Comparison of ENCODE assay signal across 40 cellular contexts in genomic region chr3:124441766-124442165, GRCh38.
"Had no signal": no experiment of that assay in that cellular context is flagged by ENCODE, and none has a peak within 500 bp of the region (broad histone marks: within the 10 kb centered on the region; RNA-seq: fewer than 3 reads in every experiment).

No MANE protein-coding gene starts in this region.

- H3K4me3 ChIP-seq: ascending aorta, breast epithelium, Peyer's patch, SJSA1 had no signal

- H3K27me3 ChIP-seq: ascending aorta, breast epithelium, Peyer's patch, SJSA1 had no signal

- H3K9me3 ChIP-seq: ascending aorta, breast epithelium, Peyer's patch, SJSA1, SK-N-SH had no signal

- H3K9me2 ChIP-seq: SK-N-SH had no signal

- H3K36me3 ChIP-seq: breast epithelium, Peyer's patch, SJSA1 had no signal

- H3K4me1 Mint-ChIP-seq: activated B cell treated with CpG ODN at 0.5 μM for 24 hours; activated CD4-positive, alpha-beta memory T cell treated with anti-CD3 and anti-CD28 coated beads, Interleukin-2, amount 10 ng/mL, durations not matched to agents 7 days and 5 days; activated CD8-positive, alpha-beta memory T cell treated with anti-CD3 and anti-CD28 coated beads, Interleukin-2, amount 10 ng/mL, durations not matched to agents 7 days and 5 days; activated naive CD8-positive, alpha-beta T cell treated with anti-CD3 and anti-CD28 coated beads for 36 hours; activated T-helper 17 cell treated with anti-CD3 and anti-CD28 coated beads, Interleukin-2, amount 50 U/mL, for 72 hours; IgD-negative memory B cell had no signal

- ATAC-seq: activated CD8-positive, alpha-beta memory T cell treated with anti-CD3 and anti-CD28 coated beads, Interleukin-2, amount 10 ng/mL, durations not matched to agents 7 days and 5 days; activated T-cell treated with anti-CD3 and anti-CD28 coated beads, Interleukin-2, amount 50 U/mL, for 72 hours; activated T-helper 17 cell treated with anti-CD3 and anti-CD28 coated beads, Interleukin-2, amount 50 U/mL, for 72 hours; PC-3 had no signal

- H3K4me2 ChIP-seq: SK-N-SH had no signal

- H3K27ac Mint-ChIP-seq: activated B cell treated with CpG ODN at 0.5 μM for 24 hours; activated CD4-positive, alpha-beta memory T cell treated with anti-CD3 and anti-CD28 coated beads, Interleukin-2, amount 10 ng/mL, durations not matched to agents 7 days and 5 days; activated CD8-positive, alpha-beta memory T cell treated with anti-CD3 and anti-CD28 coated beads, Interleukin-2, amount 10 ng/mL, durations not matched to agents 7 days and 5 days; activated naive CD8-positive, alpha-beta T cell treated with anti-CD3 and anti-CD28 coated beads for 36 hours; activated T-cell treated with anti-CD3 and anti-CD28 coated beads, Interleukin-2, amount 50 U/mL, for 72 hours; activated T-helper 17 cell treated with anti-CD3 and anti-CD28 coated beads, Interleukin-2, amount 50 U/mL, for 72 hours; IgD-negative memory B cell; T-helper 1 cell treated with Interleukin-12 subunit alpha and Interleukin-12 subunit beta and Interleukin-4 antibody, amounts not matched to agents 30 μg/mL and 1 μg/mL, for 36 hours; T-helper 2 cell treated with Interferon-gamma antibody and Interleukin-4, amounts not matched to agents 5 μg/mL and 100 μg/mL, for 36 hours had no signal

- DNase-seq: activated B cell treated with CpG ODN at 0.5 μM for 24 hours; activated CD4-positive, alpha-beta memory T cell treated with anti-CD3 and anti-CD28 coated beads, Interleukin-2, amount 10 ng/mL, durations not matched to agents 7 days and 5 days; activated CD4-positive, alpha-beta T cell treated with anti-CD3 and anti-CD28 coated beads for 4 hours; activated CD4-positive, CD25-positive, alpha-beta regulatory T cell treated with anti-CD3 and anti-CD28 coated beads, Interleukin-2, amount 50 U/mL, for 72 hours; activated CD8-positive, alpha-beta memory T cell treated with anti-CD3 and anti-CD28 coated beads for 24 hours; activated CD8-positive, alpha-beta memory T cell treated with anti-CD3 and anti-CD28 coated beads, Interleukin-2, amount 10 ng/mL, durations not matched to agents 7 days and 5 days; activated CD8-positive, alpha-beta memory T cell treated with anti-CD3 and anti-CD28 coated beads, Interleukin-2, amount 50 U/mL, for 48 hours; activated effector memory CD4-positive, alpha-beta T cell treated with anti-CD3 and anti-CD28 coated beads, Interleukin-2, amount 50 U/mL, for 16 hours; activated naive CD4-positive, alpha-beta T cell; activated naive CD4-positive, alpha-beta T cell treated with anti-CD3 and anti-CD28 coated beads, Interleukin-2, amount 50 U/mL, for 16 hours; activated naive CD8-positive, alpha-beta T cell treated with anti-CD3 and anti-CD28 coated beads for 36 hours; activated T-cell treated with anti-CD3 and anti-CD28 coated beads, Interleukin-2, amount 50 U/mL, for 1 hour; activated T-cell treated with anti-CD3 and anti-CD28 coated beads, Interleukin-2, amount 50 U/mL, for 72 hours; amniotic stem cell; Kasumi-1; KBM-7; MM.1S; MV-4-11; NCI-H1092; NCI-H1436 treated with DMSO at 0.1 percent for 48 hours; NCI-H1694 treated with DMSO at 0.1 percent for 48 hours; NCI-H2029 treated with DMSO at 0.1 percent for 48 hours; NCI-H2107; NCI-H2171; NCI-H510A; NCI-H526; NCI-H748 treated with DMSO at 0.1 percent for 48 hours; NK-92 treated with Interleukin-12 subunit alpha and Interleukin-12 subunit beta, amount 100 ng/mL, for 24 hours; Peyer's patch; RPMI8226; SHP77 treated with DMSO at 0.1 percent for 48 hours; SK-N-SH had no signal

- H3K9me3 Mint-ChIP-seq: activated B cell treated with CpG ODN at 0.5 μM for 24 hours; activated CD4-positive, alpha-beta memory T cell treated with anti-CD3 and anti-CD28 coated beads, Interleukin-2, amount 10 ng/mL, durations not matched to agents 7 days and 5 days; activated naive CD8-positive, alpha-beta T cell treated with anti-CD3 and anti-CD28 coated beads for 36 hours; activated T-cell treated with anti-CD3 and anti-CD28 coated beads, Interleukin-2, amount 50 U/mL, for 72 hours; activated T-helper 17 cell treated with anti-CD3 and anti-CD28 coated beads, Interleukin-2, amount 50 U/mL, for 72 hours; IgD-negative memory B cell; T-helper 1 cell treated with Interleukin-12 subunit alpha and Interleukin-12 subunit beta and Interleukin-4 antibody, amounts not matched to agents 30 μg/mL and 1 μg/mL, for 36 hours; T-helper 2 cell treated with Interferon-gamma antibody and Interleukin-4, amounts not matched to agents 5 μg/mL and 100 μg/mL, for 36 hours had no signal

- H3K27ac ChIP-seq: ascending aorta, breast epithelium, Peyer's patch, SJSA1 had no signal

- H3K4me3 Mint-ChIP-seq: activated B cell treated with CpG ODN at 0.5 μM for 24 hours; activated CD4-positive, alpha-beta memory T cell treated with anti-CD3 and anti-CD28 coated beads, Interleukin-2, amount 10 ng/mL, durations not matched to agents 7 days and 5 days; activated CD8-positive, alpha-beta memory T cell treated with anti-CD3 and anti-CD28 coated beads, Interleukin-2, amount 10 ng/mL, durations not matched to agents 7 days and 5 days; activated naive CD8-positive, alpha-beta T cell treated with anti-CD3 and anti-CD28 coated beads for 36 hours; activated T-cell treated with anti-CD3 and anti-CD28 coated beads, Interleukin-2, amount 50 U/mL, for 72 hours; activated T-helper 17 cell treated with anti-CD3 and anti-CD28 coated beads, Interleukin-2, amount 50 U/mL, for 72 hours; IgD-negative memory B cell; T-helper 1 cell treated with Interleukin-12 subunit alpha and Interleukin-12 subunit beta and Interleukin-4 antibody, amounts not matched to agents 30 μg/mL and 1 μg/mL, for 36 hours; T-helper 2 cell treated with Interferon-gamma antibody and Interleukin-4, amounts not matched to agents 5 μg/mL and 100 μg/mL, for 36 hours had no signal

- H3K36me3 Mint-ChIP-seq: activated CD8-positive, alpha-beta memory T cell treated with anti-CD3 and anti-CD28 coated beads, Interleukin-2, amount 10 ng/mL, durations not matched to agents 7 days and 5 days; activated naive CD8-positive, alpha-beta T cell treated with anti-CD3 and anti-CD28 coated beads for 36 hours; IgD-negative memory B cell had no signal

- H3K4me1 ChIP-seq: ascending aorta, breast epithelium, Peyer's patch, SJSA1 had no signal

- H3K9ac ChIP-seq: SK-N-SH had no signal
